In the genomic region with DNA sequence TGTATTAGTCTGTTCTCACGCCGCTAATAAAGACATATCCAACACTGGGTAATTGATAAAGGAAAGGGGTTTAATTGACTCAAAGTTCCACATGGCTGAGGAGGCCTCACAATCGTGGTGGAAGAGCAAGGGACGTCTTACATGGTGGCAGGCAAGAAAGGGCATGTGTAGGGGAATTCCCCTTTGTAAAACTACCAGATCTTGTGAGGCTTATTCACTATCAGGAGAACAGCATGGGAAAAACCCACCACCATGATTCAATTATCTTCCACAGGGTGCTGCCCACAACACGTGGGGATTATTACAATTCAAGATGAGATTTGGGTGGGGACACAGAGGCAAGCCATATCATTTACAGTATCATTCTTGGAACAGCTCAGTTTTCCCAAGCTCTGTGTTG, we compare ENCODE assay signal across 1 cellular context.
TF ChIP-seq lines count a peak whose summit lies in the region.

No MANE protein-coding gene starts in this region.

TF ChIP-seq in GM12878, 131 proteins besides CTCF, POLR2A, EP300 and RAD21 (continued from another document):
- no peak for TF ChIP-seq MXI1 (IDR thresholded peaks at IDR 0.05; ENCODE audit: low read depth, low read length)
- TF ChIP-seq, protein P1, sequence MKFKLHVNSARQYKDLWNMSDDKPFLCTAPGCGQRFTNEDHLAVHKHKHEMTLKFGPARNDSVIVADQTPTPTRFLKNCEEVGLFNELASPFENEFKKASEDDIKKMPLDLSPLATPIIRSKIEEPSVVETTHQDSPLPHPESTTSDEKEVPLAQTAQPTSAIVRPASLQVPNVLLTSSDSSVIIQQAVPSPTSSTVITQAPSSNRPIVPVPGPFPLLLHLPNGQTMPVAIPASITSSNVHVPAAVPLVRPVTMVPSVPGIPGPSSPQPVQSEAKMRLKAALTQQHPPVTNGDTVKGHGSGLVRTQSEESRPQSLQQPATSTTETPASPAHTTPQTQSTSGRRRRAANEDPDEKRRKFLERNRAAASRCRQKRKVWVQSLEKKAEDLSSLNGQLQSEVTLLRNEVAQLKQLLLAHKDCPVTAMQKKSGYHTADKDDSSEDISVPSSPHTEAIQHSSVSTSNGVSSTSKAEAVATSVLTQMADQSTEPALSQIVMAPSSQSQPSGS (IDR thresholded peaks at IDR 0.05; ENCODE audit: low read length) = peak; percentile 30; the same call in 1 of the 2 replicates
- no peak for TF ChIP-seq CEBPB (IDR thresholded peaks at IDR 0.05; ENCODE audit: borderline replicate concordance in 1 of 2, low read depth in 2 of 2, low read length in 2 of 2)
- TF ChIP-seq MTA2 (IDR thresholded peaks at IDR 0.05; ENCODE audit: low read depth) = no peak
- no peak for TF ChIP-seq GATAD2B (conservative IDR thresholded peaks at IDR 0.05; ENCODE audit: low read depth)
- TF ChIP-seq, protein P2, sequence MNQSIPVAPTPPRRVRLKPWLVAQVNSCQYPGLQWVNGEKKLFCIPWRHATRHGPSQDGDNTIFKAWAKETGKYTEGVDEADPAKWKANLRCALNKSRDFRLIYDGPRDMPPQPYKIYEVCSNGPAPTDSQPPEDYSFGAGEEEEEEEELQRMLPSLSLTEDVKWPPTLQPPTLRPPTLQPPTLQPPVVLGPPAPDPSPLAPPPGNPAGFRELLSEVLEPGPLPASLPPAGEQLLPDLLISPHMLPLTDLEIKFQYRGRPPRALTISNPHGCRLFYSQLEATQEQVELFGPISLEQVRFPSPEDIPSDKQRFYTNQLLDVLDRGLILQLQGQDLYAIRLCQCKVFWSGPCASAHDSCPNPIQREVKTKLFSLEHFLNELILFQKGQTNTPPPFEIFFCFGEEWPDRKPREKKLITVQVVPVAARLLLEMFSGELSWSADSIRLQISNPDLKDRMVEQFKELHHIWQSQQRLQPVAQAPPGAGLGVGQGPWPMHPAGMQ (IDR thresholded peaks at IDR 0.05; ENCODE audit: borderline replicate concordance) = no peak
- TF ChIP-seq FOXK2 (IDR thresholded peaks at IDR 0.05) = no peak
